Comparison of ENCODE assay signal across 1 cellular context in the genomic region with DNA sequence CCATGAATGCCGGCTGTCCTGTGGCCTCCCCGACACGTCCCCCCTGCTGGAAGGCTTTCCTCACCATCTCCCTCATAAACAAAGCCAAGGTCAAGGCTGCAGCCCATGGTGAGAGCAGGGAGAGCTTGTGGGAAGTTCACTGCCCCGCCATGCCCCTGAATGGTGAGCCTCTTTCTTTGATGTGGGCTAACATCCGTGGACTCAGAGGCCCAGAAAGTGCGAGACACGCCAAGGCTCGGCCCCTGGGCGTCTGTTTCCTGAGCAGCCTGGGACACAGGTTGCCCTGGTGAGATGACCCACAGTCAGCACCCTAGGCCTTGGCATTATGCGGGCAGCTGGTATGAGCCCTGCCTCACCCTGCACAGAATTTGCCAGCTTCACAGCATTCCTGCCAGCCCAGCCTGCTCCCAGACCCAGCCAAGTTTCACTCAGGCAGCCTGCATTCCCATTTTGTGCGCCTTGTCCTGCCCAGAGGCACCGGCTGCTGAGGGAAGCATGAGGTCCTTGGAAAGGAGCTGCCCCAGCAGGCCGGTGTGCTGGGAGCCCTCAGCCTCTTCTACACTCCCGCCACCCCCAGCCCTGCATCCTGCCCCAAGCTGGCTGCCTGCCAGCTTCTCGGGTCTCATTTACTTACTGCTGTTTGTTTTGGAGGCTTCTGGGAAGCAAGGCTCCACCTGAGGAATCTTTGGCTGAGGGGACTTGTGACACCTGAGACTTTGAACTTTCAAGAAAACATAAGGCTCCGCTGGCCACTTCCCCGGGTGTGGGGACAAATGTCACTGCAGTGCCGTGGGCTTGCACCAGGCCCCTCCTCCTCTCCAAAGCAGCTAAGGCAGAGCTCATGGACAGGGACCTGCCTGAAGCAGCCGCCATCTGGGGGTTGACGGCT.
TF ChIP-seq lines count a peak whose summit lies in the region.

No MANE protein-coding gene starts in this region.

TF ChIP-seq in HepG2, 621 proteins besides CTCF, POLR2A, EP300 and RAD21 (continued from another document and continues in another):
- TF ChIP-seq, protein P1, sequence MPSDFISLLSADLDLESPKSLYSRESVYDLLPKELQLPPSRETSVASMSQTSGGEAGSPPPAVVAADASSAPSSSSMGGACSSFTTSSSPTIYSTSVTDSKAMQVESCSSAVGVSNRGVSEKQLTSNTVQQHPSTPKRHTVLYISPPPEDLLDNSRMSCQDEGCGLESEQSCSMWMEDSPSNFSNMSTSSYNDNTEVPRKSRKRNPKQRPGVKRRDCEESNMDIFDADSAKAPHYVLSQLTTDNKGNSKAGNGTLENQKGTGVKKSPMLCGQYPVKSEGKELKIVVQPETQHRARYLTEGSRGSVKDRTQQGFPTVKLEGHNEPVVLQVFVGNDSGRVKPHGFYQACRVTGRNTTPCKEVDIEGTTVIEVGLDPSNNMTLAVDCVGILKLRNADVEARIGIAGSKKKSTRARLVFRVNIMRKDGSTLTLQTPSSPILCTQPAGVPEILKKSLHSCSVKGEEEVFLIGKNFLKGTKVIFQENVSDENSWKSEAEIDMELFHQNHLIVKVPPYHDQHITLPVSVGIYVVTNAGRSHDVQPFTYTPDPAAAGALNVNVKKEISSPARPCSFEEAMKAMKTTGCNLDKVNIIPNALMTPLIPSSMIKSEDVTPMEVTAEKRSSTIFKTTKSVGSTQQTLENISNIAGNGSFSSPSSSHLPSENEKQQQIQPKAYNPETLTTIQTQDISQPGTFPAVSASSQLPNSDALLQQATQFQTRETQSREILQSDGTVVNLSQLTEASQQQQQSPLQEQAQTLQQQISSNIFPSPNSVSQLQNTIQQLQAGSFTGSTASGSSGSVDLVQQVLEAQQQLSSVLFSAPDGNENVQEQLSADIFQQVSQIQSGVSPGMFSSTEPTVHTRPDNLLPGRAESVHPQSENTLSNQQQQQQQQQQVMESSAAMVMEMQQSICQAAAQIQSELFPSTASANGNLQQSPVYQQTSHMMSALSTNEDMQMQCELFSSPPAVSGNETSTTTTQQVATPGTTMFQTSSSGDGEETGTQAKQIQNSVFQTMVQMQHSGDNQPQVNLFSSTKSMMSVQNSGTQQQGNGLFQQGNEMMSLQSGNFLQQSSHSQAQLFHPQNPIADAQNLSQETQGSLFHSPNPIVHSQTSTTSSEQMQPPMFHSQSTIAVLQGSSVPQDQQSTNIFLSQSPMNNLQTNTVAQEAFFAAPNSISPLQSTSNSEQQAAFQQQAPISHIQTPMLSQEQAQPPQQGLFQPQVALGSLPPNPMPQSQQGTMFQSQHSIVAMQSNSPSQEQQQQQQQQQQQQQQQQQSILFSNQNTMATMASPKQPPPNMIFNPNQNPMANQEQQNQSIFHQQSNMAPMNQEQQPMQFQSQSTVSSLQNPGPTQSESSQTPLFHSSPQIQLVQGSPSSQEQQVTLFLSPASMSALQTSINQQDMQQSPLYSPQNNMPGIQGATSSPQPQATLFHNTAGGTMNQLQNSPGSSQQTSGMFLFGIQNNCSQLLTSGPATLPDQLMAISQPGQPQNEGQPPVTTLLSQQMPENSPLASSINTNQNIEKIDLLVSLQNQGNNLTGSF (CRISPR knock-in tag; IDR thresholded peaks at IDR 0.05) = no peak
- peak; percentile 76 for TF ChIP-seq KAT8 (CRISPR knock-in tag; IDR thresholded peaks at IDR 0.05)
- peak; percentile 36; the same call in 1 of the 2 replicates for TF ChIP-seq ZNF768 (CRISPR knock-in tag; IDR thresholded peaks at IDR 0.05)
- TF ChIP-seq, protein P2, sequence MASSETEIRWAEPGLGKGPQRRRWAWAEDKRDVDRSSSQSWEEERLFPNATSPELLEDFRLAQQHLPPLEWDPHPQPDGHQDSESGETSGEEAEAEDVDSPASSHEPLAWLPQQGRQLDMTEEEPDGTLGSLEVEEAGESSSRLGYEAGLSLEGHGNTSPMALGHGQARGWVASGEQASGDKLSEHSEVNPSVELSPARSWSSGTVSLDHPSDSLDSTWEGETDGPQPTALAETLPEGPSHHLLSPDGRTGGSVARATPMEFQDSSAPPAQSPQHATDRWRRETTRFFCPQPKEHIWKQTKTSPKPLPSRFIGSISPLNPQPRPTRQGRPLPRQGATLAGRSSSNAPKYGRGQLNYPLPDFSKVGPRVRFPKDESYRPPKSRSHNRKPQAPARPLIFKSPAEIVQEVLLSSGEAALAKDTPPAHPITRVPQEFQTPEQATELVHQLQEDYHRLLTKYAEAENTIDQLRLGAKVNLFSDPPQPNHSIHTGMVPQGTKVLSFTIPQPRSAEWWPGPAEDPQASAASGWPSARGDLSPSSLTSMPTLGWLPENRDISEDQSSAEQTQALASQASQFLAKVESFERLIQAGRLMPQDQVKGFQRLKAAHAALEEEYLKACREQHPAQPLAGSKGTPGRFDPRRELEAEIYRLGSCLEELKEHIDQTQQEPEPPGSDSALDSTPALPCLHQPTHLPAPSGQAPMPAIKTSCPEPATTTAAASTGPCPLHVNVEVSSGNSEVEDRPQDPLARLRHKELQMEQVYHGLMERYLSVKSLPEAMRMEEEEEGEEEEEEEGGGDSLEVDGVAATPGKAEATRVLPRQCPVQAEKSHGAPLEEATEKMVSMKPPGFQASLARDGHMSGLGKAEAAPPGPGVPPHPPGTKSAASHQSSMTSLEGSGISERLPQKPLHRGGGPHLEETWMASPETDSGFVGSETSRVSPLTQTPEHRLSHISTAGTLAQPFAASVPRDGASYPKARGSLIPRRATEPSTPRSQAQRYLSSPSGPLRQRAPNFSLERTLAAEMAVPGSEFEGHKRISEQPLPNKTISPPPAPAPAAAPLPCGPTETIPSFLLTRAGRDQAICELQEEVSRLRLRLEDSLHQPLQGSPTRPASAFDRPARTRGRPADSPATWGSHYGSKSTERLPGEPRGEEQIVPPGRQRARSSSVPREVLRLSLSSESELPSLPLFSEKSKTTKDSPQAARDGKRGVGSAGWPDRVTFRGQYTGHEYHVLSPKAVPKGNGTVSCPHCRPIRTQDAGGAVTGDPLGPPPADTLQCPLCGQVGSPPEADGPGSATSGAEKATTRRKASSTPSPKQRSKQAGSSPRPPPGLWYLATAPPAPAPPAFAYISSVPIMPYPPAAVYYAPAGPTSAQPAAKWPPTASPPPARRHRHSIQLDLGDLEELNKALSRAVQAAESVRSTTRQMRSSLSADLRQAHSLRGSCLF (CRISPR knock-in tag; IDR thresholded peaks at IDR 0.05; ENCODE audit: borderline replicate concordance) = no peak
- peak; percentile 65; the same call in 1 of the 2 replicates for TF ChIP-seq ZFP1 (CRISPR knock-in tag; IDR thresholded peaks at IDR 0.05)
- TF ChIP-seq NR2F6 (IDR thresholded peaks at IDR 0.05) = peak; percentile 92
- peak; percentile 97 for TF ChIP-seq NR2F6 (CRISPR knock-in tag; IDR thresholded peaks at IDR 0.05)
- TF ChIP-seq PBX2 (CRISPR knock-in tag; IDR thresholded peaks at IDR 0.05) = 0 out of 2 replicates have a peak, but pooled peaks have one; percentile 33
- TF ChIP-seq RNF2 (conservative IDR thresholded peaks at IDR 0.05; ENCODE audit: low read depth) = no peak
- TF ChIP-seq CEBPB (IDR thresholded peaks at IDR 0.05; ENCODE audit: borderline replicate concordance, low read depth, low read length) = no peak
- TF ChIP-seq, protein P3, sequence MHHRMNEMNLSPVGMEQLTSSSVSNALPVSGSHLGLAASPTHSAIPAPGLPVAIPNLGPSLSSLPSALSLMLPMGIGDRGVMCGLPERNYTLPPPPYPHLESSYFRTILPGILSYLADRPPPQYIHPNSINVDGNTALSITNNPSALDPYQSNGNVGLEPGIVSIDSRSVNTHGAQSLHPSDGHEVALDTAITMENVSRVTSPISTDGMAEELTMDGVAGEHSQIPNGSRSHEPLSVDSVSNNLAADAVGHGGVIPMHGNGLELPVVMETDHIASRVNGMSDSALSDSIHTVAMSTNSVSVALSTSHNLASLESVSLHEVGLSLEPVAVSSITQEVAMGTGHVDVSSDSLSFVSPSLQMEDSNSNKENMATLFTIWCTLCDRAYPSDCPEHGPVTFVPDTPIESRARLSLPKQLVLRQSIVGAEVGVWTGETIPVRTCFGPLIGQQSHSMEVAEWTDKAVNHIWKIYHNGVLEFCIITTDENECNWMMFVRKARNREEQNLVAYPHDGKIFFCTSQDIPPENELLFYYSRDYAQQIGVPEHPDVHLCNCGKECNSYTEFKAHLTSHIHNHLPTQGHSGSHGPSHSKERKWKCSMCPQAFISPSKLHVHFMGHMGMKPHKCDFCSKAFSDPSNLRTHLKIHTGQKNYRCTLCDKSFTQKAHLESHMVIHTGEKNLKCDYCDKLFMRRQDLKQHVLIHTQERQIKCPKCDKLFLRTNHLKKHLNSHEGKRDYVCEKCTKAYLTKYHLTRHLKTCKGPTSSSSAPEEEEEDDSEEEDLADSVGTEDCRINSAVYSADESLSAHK (CRISPR knock-in tag; IDR thresholded peaks at IDR 0.05; ENCODE audit: borderline replicate concordance) = no peak
- TF ChIP-seq NFKBIZ (CRISPR knock-in tag; IDR thresholded peaks at IDR 0.05) = peak; percentile 94; the same call in 1 of the 2 replicates
- no peak; the same call in 1 of the 2 replicates for TF ChIP-seq TP53 (CRISPR knock-in tag; conservative IDR thresholded peaks at IDR 0.05)
- TF ChIP-seq ZFP36 (IDR thresholded peaks at IDR 0.05; ENCODE audit: borderline replicate concordance, low read depth, low read length, partially characterized antibody) = no peak
- no peak for TF ChIP-seq SRSF9 (IDR thresholded peaks at IDR 0.05; ENCODE audit: borderline replicate concordance, insufficient read depth, low read depth, low read length, poor library complexity, severe bottlenecking)
- TF ChIP-seq ZFP82 (CRISPR knock-in tag; IDR thresholded peaks at IDR 0.05; ENCODE audit: borderline replicate concordance) = no peak
- TF ChIP-seq, protein P4, sequence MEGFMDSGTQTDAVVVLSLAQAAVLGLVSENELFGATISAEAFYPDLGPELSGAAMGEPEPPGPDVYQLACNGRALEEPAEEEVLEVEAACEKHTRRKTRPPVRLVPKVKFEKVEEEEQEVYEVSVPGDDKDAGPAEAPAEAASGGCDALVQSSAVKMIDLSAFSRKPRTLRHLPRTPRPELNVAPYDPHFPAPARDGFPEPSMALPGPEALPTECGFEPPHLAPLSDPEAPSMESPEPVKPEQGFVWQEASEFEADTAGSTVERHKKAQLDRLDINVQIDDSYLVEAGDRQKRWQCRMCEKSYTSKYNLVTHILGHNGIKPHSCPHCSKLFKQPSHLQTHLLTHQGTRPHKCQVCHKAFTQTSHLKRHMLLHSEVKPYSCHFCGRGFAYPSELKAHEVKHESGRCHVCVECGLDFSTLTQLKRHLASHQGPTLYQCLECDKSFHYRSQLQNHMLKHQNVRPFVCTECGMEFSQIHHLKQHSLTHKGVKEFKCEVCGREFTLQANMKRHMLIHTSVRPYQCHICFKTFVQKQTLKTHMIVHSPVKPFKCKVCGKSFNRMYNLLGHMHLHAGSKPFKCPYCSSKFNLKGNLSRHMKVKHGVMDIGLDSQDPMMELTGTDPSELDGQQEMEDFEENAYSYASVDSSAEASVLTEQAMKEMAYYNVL (CRISPR knock-in tag; IDR thresholded peaks at IDR 0.05; ENCODE audit: borderline replicate concordance) = peak; percentile 21; the same call in 1 of the 2 replicates
- TF ChIP-seq ZFY (CRISPR knock-in tag; IDR thresholded peaks at IDR 0.05) = peak; percentile 53; the same call in 1 of the 2 replicates
- TF ChIP-seq ZSCAN12 (CRISPR knock-in tag; IDR thresholded peaks at IDR 0.05) = no peak
- TF ChIP-seq, protein P5, sequence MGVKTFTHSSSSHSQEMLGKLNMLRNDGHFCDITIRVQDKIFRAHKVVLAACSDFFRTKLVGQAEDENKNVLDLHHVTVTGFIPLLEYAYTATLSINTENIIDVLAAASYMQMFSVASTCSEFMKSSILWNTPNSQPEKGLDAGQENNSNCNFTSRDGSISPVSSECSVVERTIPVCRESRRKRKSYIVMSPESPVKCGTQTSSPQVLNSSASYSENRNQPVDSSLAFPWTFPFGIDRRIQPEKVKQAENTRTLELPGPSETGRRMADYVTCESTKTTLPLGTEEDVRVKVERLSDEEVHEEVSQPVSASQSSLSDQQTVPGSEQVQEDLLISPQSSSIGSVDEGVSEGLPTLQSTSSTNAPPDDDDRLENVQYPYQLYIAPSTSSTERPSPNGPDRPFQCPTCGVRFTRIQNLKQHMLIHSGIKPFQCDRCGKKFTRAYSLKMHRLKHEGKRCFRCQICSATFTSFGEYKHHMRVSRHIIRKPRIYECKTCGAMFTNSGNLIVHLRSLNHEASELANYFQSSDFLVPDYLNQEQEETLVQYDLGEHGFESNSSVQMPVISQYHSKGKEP (CRISPR knock-in tag; IDR thresholded peaks at IDR 0.05) = 0 out of 2 replicates have a peak, but pooled peaks have one; percentile 53
- TF ChIP-seq ZNF124 (CRISPR knock-in tag; IDR thresholded peaks at IDR 0.05) = no peak
- no peak for TF ChIP-seq SP1 (IDR thresholded peaks at IDR 0.05)
- peak; percentile 30; the same call in 1 of the 2 replicates for TF ChIP-seq SP1 (CRISPR knock-in tag; IDR thresholded peaks at IDR 0.05)
- TF ChIP-seq SNAPC4 (CRISPR knock-in tag; IDR thresholded peaks at IDR 0.05) = no peak
- TF ChIP-seq ZSCAN20 (CRISPR knock-in tag; IDR thresholded peaks at IDR 0.05; ENCODE audit: borderline replicate concordance) = no peak
- TF ChIP-seq GFI1 (CRISPR knock-in tag; IDR thresholded peaks at IDR 0.05; ENCODE audit: borderline replicate concordance) = peak; percentile 79; the same call in 1 of the 2 replicates
